In the genomic region with DNA sequence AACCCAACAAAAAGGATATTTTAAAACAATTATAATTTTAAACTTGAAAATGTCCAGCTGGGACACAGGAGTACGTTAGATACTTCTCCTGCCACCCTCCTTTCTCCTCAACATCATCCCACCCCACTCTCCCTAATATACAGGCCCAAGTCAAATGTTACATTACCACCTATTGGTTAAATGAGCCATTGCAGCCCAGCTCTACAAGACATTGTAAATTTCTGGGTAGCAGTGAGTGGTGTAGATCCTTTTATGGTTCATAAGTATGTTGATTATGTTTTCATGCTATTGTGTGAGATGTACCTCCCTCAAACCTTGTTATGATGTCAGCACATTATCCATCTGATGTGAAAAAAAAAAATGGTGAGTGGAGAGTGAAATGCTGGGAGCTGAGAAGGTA, we compare ENCODE assay signal across 28 cellular contexts.
"Had no signal": no experiment of that assay in that cellular context is flagged by ENCODE, and none has a peak within 500 bp of the region (broad histone marks: within the 10 kb centered on the region; RNA-seq: fewer than 3 reads in every experiment).

No MANE protein-coding gene starts in this region.

- H3K9me3 ChIP-seq: colonic mucosa, lower lobe of right lung, suprapubic skin, uterus had no signal

- H3K36me3 ChIP-seq: colonic mucosa, lower lobe of right lung, stomach, suprapubic skin, tibial nerve, uterus had no signal

- H3K4me3 ChIP-seq: colonic mucosa, dorsolateral prefrontal cortex, lower lobe of right lung, stomach, suprapubic skin, tibial nerve, uterus had no signal

- H3K27me3 Mint-ChIP-seq: activated naive CD8-positive, alpha-beta T cell; effector memory CD8-positive, alpha-beta T cell; naive B cell had no signal

- ATAC-seq: activated T-cell treated with anti-CD3 and anti-CD28 coated beads, Interleukin-2, amount 50 U/mL, for 4 hours; effector memory CD8-positive, alpha-beta T cell; left lobe of liver; lower lobe of right lung; sciatic nerve; stimulated activated effector memory CD8-positive, alpha-beta T cell treated with anti-CD3 and anti-CD28 coated beads, Interleukin-12 subunit alpha, Interleukin-12 subunit beta, amount 100 ng/mL, for 72 hours had no signal

- H3K27me3 ChIP-seq: colonic mucosa, stomach, suprapubic skin, tibial nerve, uterus had no signal

- FAIRE-seq: small intestine, TTC549 had no signal

- H3K4me1 ChIP-seq: colonic mucosa, lower lobe of right lung, stomach, suprapubic skin, uterus had no signal

- H3K27ac Mint-ChIP-seq: activated naive CD8-positive, alpha-beta T cell; activated T-helper 2 cell treated with anti-CD3 and anti-CD28 coated beads, Interferon-gamma antibody, Interleukin-2, Interleukin-4, amounts not matched to agents 10 μg/mL and 5 μg/mL and 100 μg/mL, durations not matched to agents 14 hours and 24 hours and 36 hours; effector memory CD8-positive, alpha-beta T cell; immature natural killer cell; naive B cell; stimulated activated effector memory CD8-positive, alpha-beta T cell treated with anti-CD3 and anti-CD28 coated beads, Interleukin-12 subunit alpha, Interleukin-12 subunit beta, amount 100 ng/mL, for 72 hours had no signal

- H3K36me3 Mint-ChIP-seq: stimulated activated effector memory CD8-positive, alpha-beta T cell treated with anti-CD3 and anti-CD28 coated beads, Interleukin-12 subunit alpha, Interleukin-12 subunit beta, amount 100 ng/mL, for 72 hours had no signal

- DNase-seq: activated CD4-positive, alpha-beta T cell treated with anti-CD3 and anti-CD28 coated beads for 1 hour; activated CD4-positive, alpha-beta T cell treated with anti-CD3 and anti-CD28 coated beads, Interleukin-2, amount 50 U/mL, for 1 hour; activated CD8-positive, alpha-beta memory T cell treated with anti-CD3 and anti-CD28 coated beads, Interleukin-2, amount 50 U/mL, for 48 hours; activated naive CD4-positive, alpha-beta T cell; activated T-cell treated with anti-CD3 and anti-CD28 coated beads, Interleukin-2, amount 50 U/mL, for 4 hours; amygdala; colonic mucosa; dorsolateral prefrontal cortex; effector memory CD8-positive, alpha-beta T cell; foreskin melanocyte; immature natural killer cell; lower lobe of right lung; mesendoderm; naive B cell; occipital lobe; small intestine; stimulated activated CD4-positive, alpha-beta T cell treated with anti-CD3 and anti-CD28 coated beads, Interleukin-2, amount 100 ng/mL, for 24 hours; stomach; uterus had no signal

- H3K27ac ChIP-seq: colonic mucosa, dorsolateral prefrontal cortex, epithelial cell of prostate, lower lobe of right lung, stomach, suprapubic skin, tibial nerve, uterus had no signal

- H3K4me3 Mint-ChIP-seq: activated naive CD8-positive, alpha-beta T cell; activated T-cell treated with anti-CD3 and anti-CD28 coated beads, Interleukin-2, amount 50 U/mL, for 4 hours; effector memory CD8-positive, alpha-beta T cell; immature natural killer cell; naive B cell; stimulated activated effector memory CD8-positive, alpha-beta T cell treated with anti-CD3 and anti-CD28 coated beads, Interleukin-12 subunit alpha, Interleukin-12 subunit beta, amount 100 ng/mL, for 72 hours had no signal
